In the genomic region with DNA sequence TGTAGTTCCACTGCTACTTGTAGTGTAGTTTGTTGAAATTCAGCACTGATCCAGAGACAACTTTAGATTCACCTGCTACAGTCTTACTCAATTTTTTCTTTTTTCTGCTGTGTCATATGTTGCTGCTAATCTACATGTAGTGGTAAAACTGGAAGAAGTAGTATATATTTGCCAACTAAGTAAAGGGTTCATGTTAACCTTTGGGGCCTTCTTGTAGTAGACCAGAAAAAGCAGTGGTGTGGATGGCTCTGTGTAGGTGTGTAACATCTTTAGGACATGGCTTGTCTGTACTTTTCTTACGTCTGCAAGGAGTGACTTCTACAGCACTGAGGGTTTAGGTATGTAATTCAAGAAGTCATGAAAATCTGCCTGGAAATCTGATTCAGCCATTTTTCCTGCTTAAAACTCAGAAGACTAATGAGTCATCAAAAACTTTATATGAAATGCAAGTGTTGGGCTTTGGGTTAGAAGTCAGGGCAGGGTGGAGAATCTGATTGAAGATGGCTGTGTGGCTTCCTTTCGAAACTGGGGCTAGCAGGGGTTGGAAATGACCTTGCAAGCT, we compare ENCODE assay signal across 16 cellular contexts. TPM values are rescaled to one million over a fixed set of nuclear protein-coding genes. Genes with fewer than 3 reads are reported as not detected.
A peak's percentile ranks its signal among the peaks of the same experiment; 100 is the strongest.
DNase-seq lines count a peak whose midpoint lies in the region; ATAC-seq, FAIRE-seq and TF ChIP-seq lines count a peak whose summit lies in the region.
"Had no signal": no experiment of that assay in that cellular context is flagged by ENCODE, and none has a peak within 500 bp of the region (broad histone marks: within the 10 kb centered on the region; RNA-seq: fewer than 3 reads in every experiment).

No MANE protein-coding gene starts in this region.

- H3K9ac ChIP-seq in endothelial cell of umbilical vein (replicated peaks; ENCODE audit: extremely low read depth, insufficient read depth, low read length) (no peak overlapping the region), neural cell (ENCODE audit: low read length) (no peak overlapping the region)

- H3K79me2 ChIP-seq in endothelial cell of umbilical vein (ENCODE audit: control insufficient read depth, insufficient read depth, low read length) (no peaks in the 10 kb centered on the region), neural cell (replicated peaks; ENCODE audit: insufficient read depth, low read length) (peaks cover 24% of the 10 kb centered on the region)

- TF ChIP-seq EP300 in neural cell (conservative IDR thresholded peaks at IDR 0.05; ENCODE audit: poor library complexity, severe bottlenecking): no peak

- H2AFZ ChIP-seq in endothelial cell of umbilical vein (ENCODE audit: low read depth, low read length): peak overlapping the region; percentile 28
- H2AFZ ChIP-seq in neural cell (ENCODE audit: low read depth, low read length): no peak overlapping the region

- intact Hi-C loops in Calu3 (cut with micrococcal nuclease; ENCODE audit: unreplicated experiment) (no loop called here), endothelial cell of umbilical vein (cut with micrococcal nuclease) (no loop called here), right cardiac atrium (cut with DNase I) (loop anchor here in 1 of 4 donors (10.0 kb wide), 1 partner anchor 179 kb away; no protein-coding TSS in a partner anchor)

- dilution Hi-C loops in endothelial cell of umbilical vein (cut with MboI; ENCODE audit: extremely low pct_ligation_motif_present, low sequenced_read_pairs): no loop called here

- POLR2A ChIA-PET in endothelial cell of umbilical vein (lab: Charles Lee): no interaction called here

- H3K4me1 Mint-ChIP-seq in Calu3 (ENCODE audit: low read depth, unreplicated experiment): peaks cover 30% of the 10 kb centered on the region
- H3K4me1 Mint-ChIP-seq: activated naive CD8-positive, alpha-beta T cell treated with anti-CD3 and anti-CD28 coated beads, Interleukin-2, amount 10 ng/mL, durations not matched to agents 7 days and 5 days had no signal

- H3K27me3 Mint-ChIP-seq in Calu3 (ENCODE audit: unreplicated experiment): no peaks in the 10 kb centered on the region
- H3K27me3 Mint-ChIP-seq: IgD-negative memory B cell had no signal

- H3K27ac ChIP-seq in endothelial cell of umbilical vein (ENCODE audit: insufficient read depth, low read depth, low read length) (no peak overlapping the region), neural cell (ENCODE audit: low read length) (no peak overlapping the region), right cardiac atrium (ENCODE audit: low read length) (no peak overlapping the region)
- H3K27ac ChIP-seq: SK-N-MC, stomach, WERI-Rb-1 had no signal

- H3K27me3 ChIP-seq in endothelial cell of umbilical vein (ENCODE audit: control insufficient read depth in 2 of 2, insufficient read depth in 2 of 2, low read length in 2 of 2) (no peaks in the 10 kb centered on the region), neural cell (ENCODE audit: insufficient read depth, low read depth, low read length) (no peaks in the 10 kb centered on the region), right cardiac atrium (ENCODE audit: control insufficient read depth, insufficient read depth) (no peaks in the 10 kb centered on the region)
- H3K27me3 ChIP-seq: stomach had no signal

- no peak for TF ChIP-seq RAD21 in neural cell (conservative IDR thresholded peaks at IDR 0.05)

- no peaks in the 10 kb centered on the region for H3K36me3 Mint-ChIP-seq in Calu3 (ENCODE audit: insufficient read depth, unreplicated experiment)
- H3K36me3 Mint-ChIP-seq: activated naive CD8-positive, alpha-beta T cell treated with anti-CD3 and anti-CD28 coated beads, Interleukin-2, amount 10 ng/mL, durations not matched to agents 7 days and 5 days; IgD-negative memory B cell had no signal

- H3K27ac Mint-ChIP-seq in Calu3 (ENCODE audit: unreplicated experiment): peak overlapping the region; percentile 50
- H3K27ac Mint-ChIP-seq: activated naive CD8-positive, alpha-beta T cell treated with anti-CD3 and anti-CD28 coated beads, Interleukin-2, amount 10 ng/mL, durations not matched to agents 7 days and 5 days; IgD-negative memory B cell had no signal

- H3K9me2 ChIP-seq in neural cell (ENCODE audit: insufficient read depth, low read length): no peaks in the 10 kb centered on the region

- TF ChIP-seq CTCF in Calu3 (IDR thresholded peaks at IDR 0.05; ENCODE audit: unreplicated experiment) (no peak), endothelial cell of umbilical vein (IDR thresholded peaks at IDR 0.05; ENCODE audit: extremely low read depth in 1 of 2, insufficient read depth in 1 of 2, low read depth in 1 of 2, low read length in 2 of 2) (no peak), neural cell (IDR thresholded peaks at IDR 0.05; ENCODE audit: poor library complexity, severe bottlenecking) (no peak)

- peaks cover 3% of the 10 kb centered on the region for H3K4me1 ChIP-seq in endothelial cell of umbilical vein (ENCODE audit: control insufficient read depth, extremely low read depth, insufficient read depth, low read length)
- H3K4me1 ChIP-seq in right cardiac atrium (ENCODE audit: control insufficient read depth, insufficient read depth, low read length): peaks cover 6% of the 10 kb centered on the region

- no peaks in the 10 kb centered on the region for H3K9me3 Mint-ChIP-seq in Calu3 (ENCODE audit: low read depth, unreplicated experiment)

- no peaks in the 10 kb centered on the region for H3K36me3 ChIP-seq in endothelial cell of umbilical vein (ENCODE audit: control insufficient read depth in 2 of 2, extremely low read depth in 1 of 2, insufficient read depth in 2 of 2, low read length in 2 of 2)
- no peaks in the 10 kb centered on the region for H3K36me3 ChIP-seq in neural cell (ENCODE audit: insufficient read depth, low read length)
- H3K36me3 ChIP-seq: stomach, WERI-Rb-1 had no signal

- H3K4me3 ChIP-seq in endothelial cell of umbilical vein (replicated peaks in 1 of 3; ENCODE audit: insufficient read depth in 1 of 3, low read depth in 1 of 3, low read length in 3 of 3): no peak overlapping the region
- no peak overlapping the region for H3K4me3 ChIP-seq in neural cell (ENCODE audit: low read length)
- H3K4me3 ChIP-seq in right cardiac atrium (ENCODE audit: low read length): no peak overlapping the region
- H3K4me3 ChIP-seq: SK-N-MC, stomach had no signal

- no peak for TF ChIP-seq POLR2A in endothelial cell of umbilical vein (IDR thresholded peaks at IDR 0.05; ENCODE audit: low read depth, low read length)

- DNase-seq in Calu3 (no peak), RCC 7860 (ENCODE audit: low spot score) (peak; percentile 28), endothelial cell of umbilical vein (ENCODE audit: low read depth, low spot score) (peak; percentile 34), right cardiac atrium (no peak), NCI-H187 treated with DMSO at 0.1 percent for 48 hours (lab: John Stamatoyannopoulos, UW) (no peak)
- no peak for DNase-seq in activated T-cell treated with anti-CD3 and anti-CD28 coated beads, Interleukin-2, amount 50 U/mL, for 1 hour
- DNase-seq: activated naive CD8-positive, alpha-beta T cell treated with anti-CD3 and anti-CD28 coated beads, Interleukin-2, amount 10 ng/mL, durations not matched to agents 7 days and 5 days; NCI-H1694; posterior cingulate gyrus; stomach had no signal

- BruUV-seq in Calu3 (replicated peaks; lab: Mats Ljungman, UMichigan): no TSS peak
- BruUV-seq in endothelial cell of umbilical vein (replicated peaks; lab: Mats Ljungman, UMichigan): no TSS peak

- FAIRE-seq in RCC 7860 (lab: Jason Lieb, UNC) (peak; percentile 46), endothelial cell of umbilical vein (lab: Jason Lieb, UNC) (peak; percentile 81)

- H3K4me2 ChIP-seq in endothelial cell of umbilical vein (ENCODE audit: insufficient read depth, low read length) (no peak overlapping the region), neural cell (ENCODE audit: low read length) (no peak overlapping the region)

- no peaks in the 10 kb centered on the region for H3K9me3 ChIP-seq in endothelial cell of umbilical vein (replicated peaks; ENCODE audit: control insufficient read depth, insufficient read depth, low read length)
- no peaks in the 10 kb centered on the region for H3K9me3 ChIP-seq in neural cell (ENCODE audit: low read length)
- H3K9me3 ChIP-seq in right cardiac atrium (ENCODE audit: control insufficient read depth, low read length): no peaks in the 10 kb centered on the region
- H3K9me3 ChIP-seq: stomach had no signal

- H3K9me1 ChIP-seq in endothelial cell of umbilical vein (replicated peaks; ENCODE audit: control insufficient read depth, extremely low read depth, insufficient read depth, low read length): no peaks in the 10 kb centered on the region

- ATAC-seq in GM18498 (IDR thresholded peaks at IDR 0.05; ENCODE audit: unreplicated experiment) (no peak), right cardiac atrium (no peak)

- H3K4me3 Mint-ChIP-seq in Calu3 (ENCODE audit: low read depth, unreplicated experiment): no peak overlapping the region
- H3K4me3 Mint-ChIP-seq: activated naive CD8-positive, alpha-beta T cell treated with anti-CD3 and anti-CD28 coated beads, Interleukin-2, amount 10 ng/mL, durations not matched to agents 7 days and 5 days; IgD-negative memory B cell had no signal

- CTCF ChIA-PET in Calu3 (lab: Charles Lee) (no interaction called here), endothelial cell of umbilical vein (lab: Charles Lee) (interaction anchor here (0.9 kb wide), 1 partner anchor 303 kb away, joined by 3 read pairs; no protein-coding TSS in a partner anchor)

- H4K20me1 ChIP-seq in endothelial cell of umbilical vein (replicated peaks; ENCODE audit: control insufficient read depth, extremely low read depth, insufficient read depth, low read length) (no peaks in the 10 kb centered on the region), neural cell (ENCODE audit: insufficient read depth) (no peaks in the 10 kb centered on the region)

- H3F3A ChIP-seq in neural cell (ENCODE audit: insufficient read depth, low read length, poor library complexity, severe bottlenecking): no peaks in the 10 kb centered on the region

- WGBS in right cardiac atrium: 82% methylated on average over 2 of the region's 2 CpGs

TF ChIP-seq in endothelial cell of umbilical vein, 7 proteins besides CTCF, POLR2A, EP300 and RAD21 (continues in another document):
- TF ChIP-seq EZH2 (IDR thresholded peaks at IDR 0.05; ENCODE audit: borderline replicate concordance, low read depth, low read length, severe bottlenecking): no peak

TF ChIP-seq in neural cell, 6 proteins besides CTCF, POLR2A, EP300 and RAD21 (continues in another document):
- no peak for TF ChIP-seq MXI1 (conservative IDR thresholded peaks at IDR 0.05; ENCODE audit: poor library complexity, severe bottlenecking)

RNA-seq across cellular contexts. Expression of a gene that starts 8.4 kb away (rescaled TPM):
- total RNA-seq in Calu3 (2022) (42.3 and 48.5 TPM in 2 replicates), endothelial cell of umbilical vein (34.7 and 43.7 TPM in 2 replicates), right cardiac atrium (10 to 100 TPM; 55.1 to 76.2 (median 62.9) TPM)
- polyA plus RNA-seq in endothelial cell of umbilical vein (37.4 and 42.2 TPM in 2 replicates), neural cell (114 and 126 TPM in 2 replicates), right cardiac atrium (81.5 TPM)
- polyA plus RNA-seq in endothelial cell of umbilical vein (2011; cell fraction: cytosol; rRNA removed): 26.9 and 33.0 TPM in 2 replicates
- polyA plus RNA-seq in endothelial cell of umbilical vein (2011; cell fraction: nucleus; rRNA removed): 155 and 181 TPM in 2 replicates
- 11.4 and 18.5 TPM in 2 replicates for polyA plus RNA-seq in endothelial cell of umbilical vein (2012)
- polyA minus RNA-seq in endothelial cell of umbilical vein (63.9 and 101 TPM in 2 replicates), neural cell (210 and 235 TPM in 2 replicates)
- polyA minus RNA-seq in endothelial cell of umbilical vein (2011; cell fraction: cytosol; rRNA and poly(A)+ RNA removed): 19.9 TPM
- 137 and 188 TPM in 2 replicates for polyA minus RNA-seq in endothelial cell of umbilical vein (2011; cell fraction: nucleus; rRNA and poly(A)+ RNA removed)
- total RNA-seq: G401 had no signal

Comparison
In these comparisons a context has a peak if more than half of its experiments do, and no peak if none do; other contexts are left out.
1. DNase-seq: peak in RCC 7860 (single experiment) and endothelial cell of umbilical vein (single experiment); none in Calu3 (single experiment), activated T-cell treated with anti-CD3 and anti-CD28 coated beads, Interleukin-2, amount 50 U/mL, for 1 hour (single experiment), right cardiac atrium (0 of 3) and NCI-H187 treated with DMSO at 0.1 percent for 48 hours (single experiment).